Comparison of ENCODE assay signal across 20 cellular contexts in genomic region chr2:134372141-134372540, GRCh38.
DNase-seq lines count a peak whose midpoint lies in the region; ATAC-seq and TF ChIP-seq lines count a peak whose summit lies in the region.
"Had no signal": no experiment of that assay in that cellular context is flagged by ENCODE, and none has a peak within 500 bp of the region (broad histone marks: within the 10 kb centered on the region; RNA-seq: fewer than 3 reads in every experiment).

No MANE protein-coding gene starts in this region.

- no peak for TF ChIP-seq CTCF in heart left ventricle (IDR thresholded peaks at IDR 0.05)

- H3K27me3 ChIP-seq in heart left ventricle: no peaks in the 10 kb centered on the region
- H3K27me3 ChIP-seq: cardiac muscle cell, tibial artery had no signal

- H3K36me3 ChIP-seq in heart left ventricle: peaks cover 0 to 34% (median 0%) of the 10 kb centered on the region in 9 donors
- H3K36me3 ChIP-seq: cardiac muscle cell, HAP-1, prostate gland, tibial artery had no signal

- H3K27ac ChIP-seq in heart left ventricle: peak overlapping the region in 8 of 12 donors; percentile 4 to 49 (median 26)
- H3K27ac ChIP-seq: cardiac muscle cell, prostate gland, VCaP had no signal

- peaks cover 0 to 79% (median 60%) of the 10 kb centered on the region in 12 donors for H3K4me1 ChIP-seq in heart left ventricle
- H3K4me1 ChIP-seq: HAP-1, prostate gland had no signal

- no peak overlapping the region for H3K4me3 ChIP-seq in heart left ventricle
- H3K4me3 ChIP-seq: cardiac muscle cell, HAP-1, prostate gland, tibial artery had no signal

- H3K9me3 ChIP-seq in heart left ventricle: no peaks in the 10 kb centered on the region
- H3K9me3 ChIP-seq: HAP-1, prostate gland, tibial artery had no signal

- DNase-seq in heart left ventricle (no peak), cardiac septum (ENCODE audit: low spot score) (no peak), astrocyte of the hippocampus (ENCODE audit: low read depth, low spot score) (peak; percentile 64), kidney tubule cell (ENCODE audit: low spot score) (peak; percentile 13), inferior parietal cortex (ENCODE audit: extremely low spot score) (no peak), NCI-H2029 (lab: John Stamatoyannopoulos, UW) (no peak)
- DNase-seq in activated CD4-positive, alpha-beta T cell treated with anti-CD3 and anti-CD28 coated beads for 1 hour: no peak
- DNase-seq: 8988T; activated CD4-positive, alpha-beta memory T cell treated with anti-CD3 and anti-CD28 coated beads for 36 hours; activated T-cell treated with anti-CD3 and anti-CD28 coated beads, Interleukin-2, amount 50 U/mL, for 24 hours; effector memory CD8-positive, alpha-beta T cell; NK-92 treated with Interleukin-12 subunit alpha and Interleukin-12 subunit beta, amount 100 ng/mL, for 24 hours; stimulated activated CD4-positive, alpha-beta T cell treated with anti-CD3 and anti-CD28 coated beads, Interleukin-12 subunit alpha, Interleukin-12 subunit beta, amount 100 ng/mL, for 4 hours; SW 1271; tibial artery had no signal

- ATAC-seq in heart left ventricle: no peak
- ATAC-seq in GM21717 (IDR thresholded peaks at IDR 0.05; ENCODE audit: unreplicated experiment): no peak
- ATAC-seq: effector memory CD8-positive, alpha-beta T cell had no signal

- intact Hi-C loops in heart left ventricle (cut with DNase I): loop anchor here in 1 of 10 donors (10.0 kb wide), 1 partner anchor 73 kb away; no protein-coding TSS in a partner anchor
- intact Hi-C loops in cardiac septum (cut with DNase I): loop anchor here (10.0 kb wide), 1 partner anchor 83 kb away; no protein-coding TSS in a partner anchor

- TF ChIP-seq POLR2A in heart left ventricle (IDR thresholded peaks at IDR 0.05): no peak

- 91 to 96% (median 92%) methylated on average over 5 of the region's 5 CpGs for WGBS in heart left ventricle, 4 donors

Comparison
In these comparisons a context has a peak if more than half of its experiments do, and no peak if none do; other contexts are left out.
1. DNase-seq: peak in astrocyte of the hippocampus (single experiment) and kidney tubule cell (single experiment); none in heart left ventricle (0 of 5), cardiac septum (single experiment), inferior parietal cortex (single experiment), NCI-H2029 (single experiment) and activated CD4-positive, alpha-beta T cell treated with anti-CD3 and anti-CD28 coated beads for 1 hour (single experiment).